In the genomic region with DNA sequence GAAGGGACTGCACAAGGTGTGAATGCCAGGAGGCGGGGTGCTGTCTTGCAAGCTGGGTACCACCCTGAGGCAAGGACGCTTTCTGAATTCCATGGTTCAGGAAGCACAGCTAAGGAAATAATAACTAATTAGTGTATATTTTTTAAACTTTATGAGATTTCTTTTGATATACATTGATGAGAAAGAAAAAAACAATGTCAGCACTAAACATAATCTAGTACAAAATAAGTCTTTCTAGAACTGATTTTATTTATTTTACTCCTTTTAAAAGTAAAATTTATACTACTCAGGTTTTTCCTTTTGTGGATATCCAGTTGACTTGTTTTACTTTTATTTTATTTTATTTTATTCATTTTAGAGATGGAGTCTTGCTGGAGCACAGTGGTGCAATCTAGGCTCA, we compare ENCODE assay signal across 1 cellular context.
TF ChIP-seq lines count a peak whose summit lies in the region.

No MANE protein-coding gene starts in this region.

TF ChIP-seq in HepG2, 621 proteins besides CTCF, POLR2A, EP300 and RAD21:
- TF ChIP-seq MTA1 (CRISPR knock-in tag; IDR thresholded peaks at IDR 0.05; ENCODE audit: borderline replicate concordance): no peak
- TF ChIP-seq, protein P1, sequence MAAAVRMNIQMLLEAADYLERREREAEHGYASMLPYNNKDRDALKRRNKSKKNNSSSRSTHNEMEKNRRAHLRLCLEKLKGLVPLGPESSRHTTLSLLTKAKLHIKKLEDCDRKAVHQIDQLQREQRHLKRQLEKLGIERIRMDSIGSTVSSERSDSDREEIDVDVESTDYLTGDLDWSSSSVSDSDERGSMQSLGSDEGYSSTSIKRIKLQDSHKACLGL (CRISPR knock-in tag; IDR thresholded peaks at IDR 0.05): no peak
- no peak for TF ChIP-seq ZKSCAN8 (CRISPR knock-in tag; IDR thresholded peaks at IDR 0.05; ENCODE audit: borderline replicate concordance)
- TF ChIP-seq, protein P2, sequence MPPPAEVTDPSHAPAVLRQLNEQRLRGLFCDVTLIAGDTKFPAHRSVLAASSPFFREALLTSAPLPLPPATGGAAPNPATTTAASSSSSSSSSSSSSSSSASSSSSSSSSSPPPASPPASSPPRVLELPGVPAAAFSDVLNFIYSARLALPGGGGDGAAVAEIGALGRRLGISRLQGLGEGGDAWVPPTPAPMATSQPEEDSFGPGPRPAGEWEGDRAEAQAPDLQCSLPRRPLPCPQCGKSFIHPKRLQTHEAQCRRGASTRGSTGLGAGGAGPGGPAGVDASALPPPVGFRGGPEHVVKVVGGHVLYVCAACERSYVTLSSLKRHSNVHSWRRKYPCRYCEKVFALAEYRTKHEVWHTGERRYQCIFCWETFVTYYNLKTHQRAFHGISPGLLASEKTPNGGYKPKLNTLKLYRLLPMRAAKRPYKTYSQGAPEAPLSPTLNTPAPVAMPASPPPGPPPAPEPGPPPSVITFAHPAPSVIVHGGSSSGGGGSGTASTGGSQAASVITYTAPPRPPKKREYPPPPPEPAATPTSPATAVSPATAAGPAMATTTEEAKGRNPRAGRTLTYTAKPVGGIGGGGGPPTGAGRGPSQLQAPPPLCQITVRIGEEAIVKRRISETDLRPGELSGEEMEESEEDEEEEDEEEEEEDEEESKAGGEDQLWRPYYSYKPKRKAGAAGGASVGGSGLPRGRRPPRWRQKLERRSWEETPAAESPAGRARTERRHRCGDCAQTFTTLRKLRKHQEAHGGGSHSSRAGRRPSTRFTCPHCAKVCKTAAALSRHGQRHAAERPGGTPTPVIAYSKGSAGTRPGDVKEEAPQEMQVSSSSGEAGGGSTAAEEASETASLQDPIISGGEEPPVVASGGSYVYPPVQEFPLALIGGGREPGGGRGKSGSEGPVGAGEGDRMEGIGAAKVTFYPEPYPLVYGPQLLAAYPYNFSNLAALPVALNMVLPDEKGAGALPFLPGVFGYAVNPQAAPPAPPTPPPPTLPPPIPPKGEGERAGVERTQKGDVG (CRISPR knock-in tag; IDR thresholded peaks at IDR 0.05; ENCODE audit: borderline replicate concordance): no peak
- TF ChIP-seq ZFP37 (CRISPR knock-in tag; IDR thresholded peaks at IDR 0.05; ENCODE audit: borderline replicate concordance): no peak
- TF ChIP-seq MAFF (IDR thresholded peaks at IDR 0.05; ENCODE audit: low read depth, low read length): peak; percentile 2; the same call in 1 of the 2 replicates
- TF ChIP-seq MAFK (conservative IDR thresholded peaks at IDR 0.05 in 1 of 2, IDR thresholded peaks at IDR 0.05 in 1 of 2; ENCODE audit: low read length in 2 of 2): peak in 1 of 2 experiments; percentile 55; a peak in 2 of 4 replicates
- no peak for TF ChIP-seq FOXA1 (IDR thresholded peaks at IDR 0.05)
- no peak for TF ChIP-seq FOXA1 (CRISPR knock-in tag; IDR thresholded peaks at IDR 0.05)
